Comparison of ENCODE assay signal across 8 cellular contexts in genomic region chr14:101961011-101961721, GRCh38. TPM values are rescaled to one million over a fixed set of nuclear protein-coding genes. Genes with fewer than 3 reads are reported as not detected.
DNase-seq lines count a peak whose midpoint lies in the region; ATAC-seq and TF ChIP-seq lines count a peak whose summit lies in the region.

No MANE protein-coding gene starts in this region.

- H3K27me3 Mint-ChIP-seq in T-cell: no peaks in the 10 kb centered on the region
- no peaks in the 10 kb centered on the region for H3K27me3 Mint-ChIP-seq in activated naive CD8-positive, alpha-beta T cell treated with anti-CD3 and anti-CD28 coated beads, Interleukin-2, amount 50 U/mL, for 24 hours

- no peak for TF ChIP-seq POLR2A in heart left ventricle (IDR thresholded peaks at IDR 0.05)

- ATAC-seq in T-cell (replicated peaks in 1 of 4): peak in 3 of 4 experiments; percentile 16 to 24 (median 19)
- no peak for ATAC-seq in activated naive CD8-positive, alpha-beta T cell treated with anti-CD3 and anti-CD28 coated beads, Interleukin-2, amount 50 U/mL, for 24 hours
- peak in 1 of 4 donors; percentile 16 for ATAC-seq in heart left ventricle
- peak; percentile 28 to 55 (median 38) for ATAC-seq in psoas muscle
- ATAC-seq in HG03457 (IDR thresholded peaks at IDR 0.05; ENCODE audit: unreplicated experiment): no peak
- ATAC-seq in HG02798 (IDR thresholded peaks at IDR 0.05; ENCODE audit: poor library complexity, unreplicated experiment): no peak

- H3K9me3 ChIP-seq in heart left ventricle: no peaks in the 10 kb centered on the region
- H3K9me3 ChIP-seq in psoas muscle: no peaks in the 10 kb centered on the region

- DNase-seq in GM12865 (ENCODE audit: low read depth) (peak; percentile 88), NCI-H1694 (lab: John Stamatoyannopoulos, UW) (peak; percentile 89), T-cell (peak; percentile 43 to 78 (median 68)), heart left ventricle (peak; percentile 72 to 79 (median 79)), psoas muscle (peak; percentile 70 to 85)
- DNase-seq in activated naive CD8-positive, alpha-beta T cell treated with anti-CD3 and anti-CD28 coated beads, Interleukin-2, amount 50 U/mL, for 24 hours: peak; percentile 81

- H3K36me3 Mint-ChIP-seq in T-cell: no peaks in the 10 kb centered on the region
- H3K36me3 Mint-ChIP-seq in activated naive CD8-positive, alpha-beta T cell treated with anti-CD3 and anti-CD28 coated beads, Interleukin-2, amount 50 U/mL, for 24 hours (ENCODE audit: low read depth): no peaks in the 10 kb centered on the region

- no peak overlapping the region for H3K27ac ChIP-seq in heart left ventricle
- H3K27ac ChIP-seq in psoas muscle: no peak overlapping the region

- H3K4me1 ChIP-seq in heart left ventricle: peaks cover 0 to 36% (median 22%) of the 10 kb centered on the region in 12 donors
- H3K4me1 ChIP-seq in psoas muscle: peaks cover 15% of the 10 kb centered on the region

- POLR2A ChIA-PET in T-cell (lab: Charles Lee): interaction anchor here in 1 of 2 donors (1.2 kb wide), 1 partner anchor 13 kb away, joined by 3 read pairs; no protein-coding TSS in a partner anchor

- H3K36me3 ChIP-seq in heart left ventricle (no peaks in the 10 kb centered on the region), psoas muscle (ENCODE audit: insufficient read depth in 1 of 2, low read depth in 1 of 2) (no peaks in the 10 kb centered on the region)

- no peak overlapping the region for H3K4me3 ChIP-seq in GM12865 (ENCODE audit: low read depth, low read length)
- H3K4me3 ChIP-seq in heart left ventricle: no peak overlapping the region
- no peak overlapping the region for H3K4me3 ChIP-seq in psoas muscle

- H3K4me1 Mint-ChIP-seq in T-cell: peaks cover 27 to 30% (median 27%) of the 10 kb centered on the region in 3 donors
- H3K4me1 Mint-ChIP-seq in activated naive CD8-positive, alpha-beta T cell treated with anti-CD3 and anti-CD28 coated beads, Interleukin-2, amount 50 U/mL, for 24 hours: peaks cover 18% of the 10 kb centered on the region

- H3K9me3 Mint-ChIP-seq in T-cell: no peaks in the 10 kb centered on the region
- no peaks in the 10 kb centered on the region for H3K9me3 Mint-ChIP-seq in activated naive CD8-positive, alpha-beta T cell treated with anti-CD3 and anti-CD28 coated beads, Interleukin-2, amount 50 U/mL, for 24 hours

- TF ChIP-seq CTCF in GM12865 (IDR thresholded peaks at IDR 0.05; ENCODE audit: insufficient read depth, low read depth, low read length, missing control alignments): peak; percentile 99
- TF ChIP-seq CTCF in heart left ventricle (IDR thresholded peaks at IDR 0.05): peak; percentile 76 to 90 (median 84)
- TF ChIP-seq CTCF in psoas muscle (IDR thresholded peaks at IDR 0.05): peak; percentile 86

- no peaks in the 10 kb centered on the region for H3K27me3 ChIP-seq in heart left ventricle
- no peaks in the 10 kb centered on the region for H3K27me3 ChIP-seq in psoas muscle (ENCODE audit: insufficient read depth in 3 of 3, low read length in 2 of 3)

- 31 to 37% (median 33%) methylated on average over 19 of the region's 19 CpGs for WGBS in heart left ventricle, 4 donors
- WGBS in psoas muscle, 3 donors: 33 to 35% (median 34%) methylated on average over 19 of the region's 19 CpGs

- peak overlapping the region in 1 of 2 donors; percentile 50 for H3K27ac Mint-ChIP-seq in T-cell
- peak overlapping the region; percentile 55 for H3K27ac Mint-ChIP-seq in activated naive CD8-positive, alpha-beta T cell treated with anti-CD3 and anti-CD28 coated beads, Interleukin-2, amount 50 U/mL, for 24 hours

- CTCF ChIA-PET in T-cell (lab: Charles Lee): interaction anchor here (1.0 to 1.2 kb wide), 2 partner anchors 12 to 254 kb away, joined by 4 read pairs; no protein-coding TSS in a partner anchor

- intact Hi-C loops in heart left ventricle (cut with DNase I) (loop anchor here (2.0 to 10.0 kb wide), 9 partner anchors 124 to 356 kb away; partner anchors contain the start of genes ZNF839 (in 5 of the 10), HSP90AA1 (in 2 of the 10) and PPP2R5C (in 1 of the 10)), psoas muscle (cut with DNase I) (loop anchor here (2.0 to 10.0 kb wide), 6 partner anchors 81 to 354 kb away; partner anchors contain the start of genes ZNF839 (in 2 of the 2) and HSP90AA1 (in 1 of the 2))

- H3K4me3 Mint-ChIP-seq in T-cell: no peak overlapping the region
- no peak overlapping the region for H3K4me3 Mint-ChIP-seq in activated naive CD8-positive, alpha-beta T cell treated with anti-CD3 and anti-CD28 coated beads, Interleukin-2, amount 50 U/mL, for 24 hours

RNA-seq across cellular contexts. Expression of gene DYNC1H1, which starts 3.2 kb away (rescaled TPM):
- 100 to 1,000 TPM; 271 to 310 (median 279) TPM for total RNA-seq in T-cell
- 100 to 1,000 TPM; 291 to 942 (median 603) TPM for total RNA-seq in heart left ventricle
- polyA plus RNA-seq in heart left ventricle: 100 to 1,000 TPM; 164 to 259 TPM
- total RNA-seq in psoas muscle: 100 to 1,000 TPM; 332 to 634 (median 549) TPM
- 100 to 1,000 TPM; 117 to 306 (median 228) TPM for polyA plus RNA-seq in psoas muscle

Comparison
In these comparisons a context has a peak if more than half of its experiments do, and no peak if none do; other contexts are left out.
1. ATAC-seq: peak in T-cell (3 of 4) and psoas muscle (4 of 4); none in activated naive CD8-positive, alpha-beta T cell treated with anti-CD3 and anti-CD28 coated beads, Interleukin-2, amount 50 U/mL, for 24 hours (single experiment), HG03457 (single experiment) and HG02798 (single experiment).
2. Peak in every context shown above with its lines, with median percentiles within 50 percentile points of each other: DNase-seq and CTCF ChIP-seq.